12 cellular contexts compared by ENCODE assay signal in the genomic region with DNA sequence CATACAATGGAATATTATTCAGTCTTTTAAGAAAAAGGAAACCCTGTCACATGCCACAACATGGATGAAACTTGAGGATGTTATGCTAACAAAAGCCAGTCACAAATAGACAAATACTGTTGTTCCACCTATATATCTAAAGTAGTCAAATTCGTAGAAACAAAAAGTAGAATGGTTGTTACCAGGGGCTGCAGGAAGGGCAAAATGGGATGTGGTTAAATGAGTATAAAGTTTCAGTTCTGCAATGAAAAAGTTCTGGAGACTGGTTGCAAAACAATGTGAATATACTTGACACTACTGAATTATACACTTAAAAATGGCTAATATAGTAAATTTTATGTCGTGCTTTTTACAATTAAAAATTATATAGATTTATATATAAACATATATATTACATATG. TPM values are rescaled to one million over a fixed set of nuclear protein-coding genes. Genes with fewer than 3 reads are reported as not detected.
A peak's percentile ranks its signal among the peaks of the same experiment; 100 is the strongest.
DNase-seq lines count a peak whose midpoint lies in the region; ATAC-seq, FAIRE-seq and TF ChIP-seq lines count a peak whose summit lies in the region.
"Had no signal": no experiment of that assay in that cellular context is flagged by ENCODE, and none has a peak within 500 bp of the region (broad histone marks: within the 10 kb centered on the region; RNA-seq: fewer than 3 reads in every experiment).

No MANE protein-coding gene starts in this region.

- no peaks in the 10 kb centered on the region for H3K36me3 ChIP-seq in small intestine (ENCODE audit: control insufficient read depth in 2 of 2, insufficient read depth in 2 of 2, low read length in 2 of 2)
- H3K36me3 ChIP-seq in vagina = no peaks in the 10 kb centered on the region

- ATAC-seq in GM18498 (IDR thresholded peaks at IDR 0.05; ENCODE audit: unreplicated experiment) (peak; percentile 93), GM21381 (IDR thresholded peaks at IDR 0.05; ENCODE audit: unreplicated experiment) (peak; percentile 83), HG03045 (IDR thresholded peaks at IDR 0.05; ENCODE audit: unreplicated experiment) (peak; percentile 64)
- ATAC-seq: Panc1 had no signal

- no peak for FAIRE-seq in small intestine (lab: Jason Lieb, UNC)
- FAIRE-seq: endothelial cell of umbilical vein had no signal

- H3K27me3 ChIP-seq in small intestine (ENCODE audit: control insufficient read depth in 2 of 2, insufficient read depth in 2 of 2, low read length in 2 of 2) = no peaks in the 10 kb centered on the region
- H3K27me3 ChIP-seq in vagina = no peaks in the 10 kb centered on the region

- no peak for TF ChIP-seq CTCF in vagina (IDR thresholded peaks at IDR 0.05)

- TF ChIP-seq POLR2A in vagina (IDR thresholded peaks at IDR 0.05) = no peak

- H3K9me3 ChIP-seq in small intestine (ENCODE audit: control insufficient read depth, low read depth) (no peaks in the 10 kb centered on the region), vagina (no peaks in the 10 kb centered on the region)

- intact Hi-C loops in vagina (cut with DNase I) = no loop called here

- no peaks in the 10 kb centered on the region for H3K4me1 ChIP-seq in small intestine (ENCODE audit: control insufficient read depth in 2 of 2, insufficient read depth in 1 of 2, low read depth in 1 of 2, low read length in 1 of 2)
- no peaks in the 10 kb centered on the region for H3K4me1 ChIP-seq in vagina

- H3K4me3 ChIP-seq in small intestine (ENCODE audit: low read depth in 1 of 2, low read length in 2 of 2) (no peak overlapping the region), vagina (no peak overlapping the region)

- no peak overlapping the region for H3K27ac ChIP-seq in small intestine (ENCODE audit: low read depth in 1 of 2, low read length in 1 of 2)
- H3K27ac ChIP-seq in vagina = no peak overlapping the region

- 50 to 77% (median 71%) methylated on average over 2 of the region's 2 CpGs for WGBS in small intestine, 3 donors

- DNase-seq in NAMALWA (ENCODE audit: low spot score) (peak; percentile 13), small intestine (no peak), NCI-H345 treated with DMSO at 0.1 percent for 48 hours (lab: John Stamatoyannopoulos, UW; ENCODE audit: unreplicated experiment) (no peak), iPS-NIHi11 (ENCODE audit: low spot score) (no peak), vagina (ENCODE audit: extremely low spot score in 2 of 2) (no peak)
- DNase-seq: activated CD4-positive, alpha-beta T cell treated with anti-CD3 and anti-CD28 coated beads for 1 hour; NCI-H1436 treated with DMSO at 0.1 percent for 48 hours had no signal

RNA-seq across cellular contexts. Expression of a gene that starts 12.2 kb away (rescaled TPM):
- 1 to 10 TPM in 1 of 3 donors, not detected in 2; 8.6 TPM for polyA plus RNA-seq in small intestine
- total RNA-seq in vagina = 0.74 TPM
- total RNA-seq: endothelial cell of umbilical vein had no signal
